10 cellular contexts compared by ENCODE assay signal in genomic region chr20:23161244-23161875, GRCh38.
DNase-seq lines count a peak whose midpoint lies in the region; ATAC-seq and TF ChIP-seq lines count a peak whose summit lies in the region.
"Had no signal": no experiment of that assay in that cellular context is flagged by ENCODE, and none has a peak within 500 bp of the region (broad histone marks: within the 10 kb centered on the region; RNA-seq: fewer than 3 reads in every experiment).

No MANE protein-coding gene starts in this region.

- 54% methylated on average over 15 of the region's 17 CpGs for WGBS in suprapubic skin

- peak; percentile 21 for ATAC-seq in Right ventricle myocardium superior (ENCODE audit: poor library complexity)
- ATAC-seq in GM18861 (IDR thresholded peaks at IDR 0.05; ENCODE audit: unreplicated experiment) = no peak
- no peak for ATAC-seq in GM21825 (IDR thresholded peaks at IDR 0.05; ENCODE audit: unreplicated experiment)

- no peak for TF ChIP-seq CTCF in suprapubic skin (IDR thresholded peaks at IDR 0.05)

- no peaks in the 10 kb centered on the region for H3K36me3 ChIP-seq in suprapubic skin
- H3K36me3 ChIP-seq: SJSA1 had no signal

- H3K27me3 ChIP-seq in suprapubic skin = no peaks in the 10 kb centered on the region
- H3K27me3 ChIP-seq: SJSA1 had no signal

- intact Hi-C loops in Right ventricle myocardium superior (cut with DNase I) = no loop called here

- no peak for TF ChIP-seq EP300 in suprapubic skin (IDR thresholded peaks at IDR 0.05)

- DNase-seq in HCEC 1CT (peak; percentile 52), SKM-1 (lab: John Stamatoyannopoulos, UW; ENCODE audit: unreplicated experiment) (peak; percentile 26), Right ventricle myocardium superior (no peak), suprapubic skin (ENCODE audit: low spot score in 2 of 2) (no peak), putamen (ENCODE audit: low spot score) (no peak)
- DNase-seq: activated CD8-positive, alpha-beta memory T cell treated with anti-CD3 and anti-CD28 coated beads, Interleukin-2, amount 50 U/mL, for 4 hours; cerebellar nuclear complex had no signal

- H3K27ac ChIP-seq in suprapubic skin = peak overlapping the region; percentile 72
- H3K27ac ChIP-seq: SJSA1 had no signal

- no peaks in the 10 kb centered on the region for H3K9me3 ChIP-seq in suprapubic skin
- H3K9me3 ChIP-seq: SJSA1 had no signal

- H3K4me1 ChIP-seq in suprapubic skin = peaks cover 56% of the 10 kb centered on the region

- H3K4me3 ChIP-seq in suprapubic skin = no peak overlapping the region
- H3K4me3 ChIP-seq: SJSA1 had no signal

- TF ChIP-seq POLR2A in suprapubic skin (IDR thresholded peaks at IDR 0.05) = no peak

Comparison
In these comparisons a context has a peak if more than half of its experiments do, and no peak if none do; other contexts are left out.
1. DNase-seq: peak in HCEC 1CT (single experiment) and SKM-1 (single experiment); none in Right ventricle myocardium superior (single experiment), suprapubic skin (0 of 2) and putamen (single experiment).